Comparison of ENCODE assay signal across 13 cellular contexts in genomic region chr13:77415253-77416127, GRCh38.
DNase-seq lines count a peak whose midpoint lies in the region; ATAC-seq, FAIRE-seq and TF ChIP-seq lines count a peak whose summit lies in the region.
"Had no signal": no experiment of that assay in that cellular context is flagged by ENCODE, and none has a peak within 500 bp of the region (broad histone marks: within the 10 kb centered on the region; RNA-seq: fewer than 3 reads in every experiment).

No MANE protein-coding gene starts in this region.

- no peak overlapping the region for H3K27ac Mint-ChIP-seq in activated naive CD8-positive, alpha-beta T cell treated with anti-CD3 and anti-CD28 coated beads, Interleukin-2, amount 50 U/mL, for 24 hours
- H3K27ac Mint-ChIP-seq in HFFc6 = no peak overlapping the region
- H3K27ac Mint-ChIP-seq: activated naive CD4-positive, alpha-beta T cell treated with anti-CD3 and anti-CD28 coated beads, Interleukin-2, amount 50 U/mL, for 72 hours had no signal

- H3K36me3 Mint-ChIP-seq in activated naive CD8-positive, alpha-beta T cell treated with anti-CD3 and anti-CD28 coated beads, Interleukin-2, amount 50 U/mL, for 24 hours (ENCODE audit: low read depth) = no peaks in the 10 kb centered on the region
- no peaks in the 10 kb centered on the region for H3K36me3 Mint-ChIP-seq in HFFc6 (ENCODE audit: low read depth)
- H3K36me3 Mint-ChIP-seq: activated naive CD4-positive, alpha-beta T cell treated with anti-CD3 and anti-CD28 coated beads, Interleukin-2, amount 50 U/mL, for 72 hours; CD4-positive, CD25-positive, alpha-beta regulatory T cell had no signal

- no peak for FAIRE-seq in urothelium cell line (lab: Jason Lieb, UNC)

- no peak overlapping the region for H3K4me3 Mint-ChIP-seq in activated naive CD8-positive, alpha-beta T cell treated with anti-CD3 and anti-CD28 coated beads, Interleukin-2, amount 50 U/mL, for 24 hours
- no peak overlapping the region for H3K4me3 Mint-ChIP-seq in HFFc6
- H3K4me3 Mint-ChIP-seq: CD4-positive, CD25-positive, alpha-beta regulatory T cell had no signal

- no peaks in the 10 kb centered on the region for H3K9me3 Mint-ChIP-seq in activated naive CD8-positive, alpha-beta T cell treated with anti-CD3 and anti-CD28 coated beads, Interleukin-2, amount 50 U/mL, for 24 hours
- H3K9me3 Mint-ChIP-seq in HFFc6 = no peaks in the 10 kb centered on the region
- H3K9me3 Mint-ChIP-seq: activated naive CD4-positive, alpha-beta T cell treated with anti-CD3 and anti-CD28 coated beads, Interleukin-2, amount 50 U/mL, for 72 hours had no signal

- peaks cover 16% of the 10 kb centered on the region for H3K4me1 Mint-ChIP-seq in activated naive CD8-positive, alpha-beta T cell treated with anti-CD3 and anti-CD28 coated beads, Interleukin-2, amount 50 U/mL, for 24 hours
- no peaks in the 10 kb centered on the region for H3K4me1 Mint-ChIP-seq in HFFc6 (ENCODE audit: low read depth)

- TF ChIP-seq CTCF in GM12865 (IDR thresholded peaks at IDR 0.05; ENCODE audit: insufficient read depth, low read depth, low read length, missing control alignments) = no peak
- TF ChIP-seq CTCF in HFFc6 (IDR thresholded peaks at IDR 0.05) = no peak

- ATAC-seq in GM19438 (IDR thresholded peaks at IDR 0.05; ENCODE audit: low read depth, unreplicated experiment) = peak; percentile 73
- peak; percentile 96 for ATAC-seq in HG03025 (IDR thresholded peaks at IDR 0.05; ENCODE audit: low FRiP score, unreplicated experiment)
- ATAC-seq in activated naive CD8-positive, alpha-beta T cell treated with anti-CD3 and anti-CD28 coated beads, Interleukin-2, amount 50 U/mL, for 24 hours = peak; percentile 71
- ATAC-seq: left lung had no signal

- H3K27me3 Mint-ChIP-seq in activated naive CD8-positive, alpha-beta T cell treated with anti-CD3 and anti-CD28 coated beads, Interleukin-2, amount 50 U/mL, for 24 hours = no peaks in the 10 kb centered on the region
- H3K27me3 Mint-ChIP-seq in HFFc6 (ENCODE audit: insufficient read depth) = peaks cover 2% of the 10 kb centered on the region
- H3K27me3 Mint-ChIP-seq: CD4-positive, CD25-positive, alpha-beta regulatory T cell had no signal

- peak; percentile 48 for DNase-seq in GM12865 (ENCODE audit: low read depth)
- DNase-seq in activated naive CD8-positive, alpha-beta T cell treated with anti-CD3 and anti-CD28 coated beads, Interleukin-2, amount 50 U/mL, for 24 hours = no peak
- DNase-seq in urothelium cell line (ENCODE audit: low spot score) = no peak
- no peak for DNase-seq in activated CD8-positive, alpha-beta memory T cell treated with anti-CD3 and anti-CD28 coated beads, Interleukin-2, amount 50 U/mL, for 4 hours
- no peak for DNase-seq in activated T-cell treated with anti-CD3 and anti-CD28 coated beads, Interleukin-2, amount 50 U/mL, for 1 hour
- no peak for DNase-seq in HFFc6
- DNase-seq: CD4-positive, CD25-positive, alpha-beta regulatory T cell; left lung; NCI-H2107; retina had no signal

- H3K4me3 ChIP-seq in GM12865 (ENCODE audit: low read depth, low read length) = no peak overlapping the region
- H3K4me3 ChIP-seq: left lung had no signal
